1 cellular context compared by ENCODE assay signal in genomic region chr1:16007671-16008341, GRCh38.
TF ChIP-seq lines count a peak whose summit lies in the region.

No MANE protein-coding gene starts in this region.

TF ChIP-seq in HepG2, 621 proteins besides CTCF, POLR2A, EP300 and RAD21:
- TF ChIP-seq ZFP36 (IDR thresholded peaks at IDR 0.05; ENCODE audit: borderline replicate concordance, low read depth, low read length, partially characterized antibody) (peak; percentile 62), ZFP1 (CRISPR knock-in tag; IDR thresholded peaks at IDR 0.05) (no peak), ZNF629 (CRISPR knock-in tag; conservative IDR thresholded peaks at IDR 0.05) (peak; percentile 53; the same call in 1 of the 2 replicates), ZNF263 (CRISPR knock-in tag; IDR thresholded peaks at IDR 0.05) (peak; percentile 85)
